Comparison of ENCODE assay signal across 8 cellular contexts in genomic region chr15:83559310-83559966, GRCh38.
A peak's percentile ranks its signal among the peaks of the same experiment; 100 is the strongest.
DNase-seq lines count a peak whose midpoint lies in the region; ATAC-seq, FAIRE-seq and TF ChIP-seq lines count a peak whose summit lies in the region.

No MANE protein-coding gene starts in this region.

- H3K27ac ChIP-seq in adrenal gland (no peak overlapping the region), prostate gland (no peak overlapping the region)

- intact Hi-C loops in adrenal gland (cut with DNase I) = loop anchor here (5.0 to 10.0 kb wide), 3 partner anchors 122 to 312 kb away; no protein-coding TSS in a partner anchor
- intact Hi-C loops in cardiac septum (cut with DNase I) = loop anchor here (2.0 to 5.0 kb wide), 2 partner anchors 122 to 311 kb away; no protein-coding TSS in a partner anchor
- intact Hi-C loops in prostate gland (cut with DNase I) = loop anchor here (1.0 to 5.0 kb wide), 2 partner anchors 121 to 312 kb away; no protein-coding TSS in a partner anchor

- FAIRE-seq in GM12892 (lab: Jason Lieb, UNC) = peak; percentile 97

- ATAC-seq in HG03520 (IDR thresholded peaks at IDR 0.05; ENCODE audit: unreplicated experiment) = peak; percentile 61
- no peak for ATAC-seq in GM21360 (IDR thresholded peaks at IDR 0.05; ENCODE audit: unreplicated experiment)

- WGBS in adrenal gland, 4 donors = 3 to 6% (median 4%) methylated on average over 7 of the region's 7 CpGs
- WGBS in prostate gland = 6% methylated on average over 7 of the region's 7 CpGs

- TF ChIP-seq CTCF in AG09309 (IDR thresholded peaks at IDR 0.05; ENCODE audit: control insufficient read depth, insufficient read depth, low read depth, low read length, missing control alignments) (peak; percentile 89), adrenal gland (IDR thresholded peaks at IDR 0.05) (peak; percentile 58 to 82 (median 75)), prostate gland (IDR thresholded peaks at IDR 0.05) (peak; percentile 48 to 73 (median 64))

- TF ChIP-seq POLR2A in GM12892 (IDR thresholded peaks at IDR 0.05; ENCODE audit: low read depth, low read length) (no peak), adrenal gland (IDR thresholded peaks at IDR 0.05) (no peak), prostate gland (IDR thresholded peaks at IDR 0.05) (no peak)

- H3K36me3 ChIP-seq in adrenal gland (replicated peaks in 1 of 2) (no peaks in the 10 kb centered on the region), prostate gland (no peaks in the 10 kb centered on the region)

- H3K27me3 ChIP-seq in adrenal gland = no peaks in the 10 kb centered on the region
- H3K27me3 ChIP-seq in prostate gland (replicated peaks; ENCODE audit: insufficient read depth) = no peaks in the 10 kb centered on the region

- DNase-seq in AG09309 (ENCODE audit: low read depth) (peak; percentile 13), GM12892 (ENCODE audit: insufficient read length) (peak; percentile 33), OCI-M1 (lab: John Stamatoyannopoulos, UW) (peak; percentile 82), adrenal gland (peak; percentile 44 to 74 (median 56)), cardiac septum (ENCODE audit: low spot score) (peak; percentile 44), prostate gland (ENCODE audit: low spot score) (peak; percentile 55)

- peaks cover 0 to 3% of the 10 kb centered on the region in 2 donors for H3K4me1 ChIP-seq in adrenal gland (replicated peaks in 1 of 2)
- no peaks in the 10 kb centered on the region for H3K4me1 ChIP-seq in prostate gland (replicated peaks)

- no peak overlapping the region for H3K4me3 ChIP-seq in AG09309 (ENCODE audit: control insufficient read depth, low read depth, low read length)
- H3K4me3 ChIP-seq in adrenal gland = no peak overlapping the region
- H3K4me3 ChIP-seq in prostate gland = no peak overlapping the region

- no peaks in the 10 kb centered on the region for H3K9me3 ChIP-seq in adrenal gland (replicated peaks in 1 of 3)
- no peaks in the 10 kb centered on the region for H3K9me3 ChIP-seq in prostate gland

Comparison
In these comparisons a context has a peak if more than half of its experiments do, and no peak if none do; other contexts are left out.
1. DNase-seq: peak in every context shown above with its lines; median percentile 82 in OCI-M1; 56 in adrenal gland; 55 in prostate gland; 44 in cardiac septum; 33 in GM12892; 13 in AG09309.